8 cellular contexts compared by ENCODE assay signal in genomic region chr7:105387621-105388372, GRCh38. TPM values are rescaled to one million over a fixed set of nuclear protein-coding genes. Genes with fewer than 3 reads are reported as not detected.
DNase-seq lines count a peak whose midpoint lies in the region; ATAC-seq and TF ChIP-seq lines count a peak whose summit lies in the region.

No MANE protein-coding gene starts in this region.

- H3K27ac ChIP-seq in mucosa of rectum (ENCODE audit: low read depth in 2 of 2, low read length in 2 of 2) = peak overlapping the region in 1 of 2 donors; percentile 1

- H3K27me3 ChIP-seq in mucosa of rectum (ENCODE audit: control insufficient read depth in 2 of 2, insufficient read depth in 2 of 2, low read length in 2 of 2) = no peaks in the 10 kb centered on the region

- DNase-seq in AG09309 (ENCODE audit: low read depth) (no peak), NCI-H69 (lab: John Stamatoyannopoulos, UW) (peak; percentile 83), activated T-cell treated with anti-CD3 and anti-CD28 coated beads for 24 hours (ENCODE audit: low read depth) (peak; percentile 25), epithelial cell of proximal tubule (ENCODE audit: low read depth) (no peak)
- peak; percentile 64 for DNase-seq in stimulated activated CD8-positive, alpha-beta memory T cell treated with anti-CD3 and anti-CD28 coated beads, Interleukin-4, amount 100 ng/mL, for 48 hours

- no peaks in the 10 kb centered on the region for H3K9me3 ChIP-seq in mucosa of rectum (ENCODE audit: control insufficient read depth in 2 of 2, low read length in 2 of 2)

- H3K4me3 ChIP-seq in AG09309 (ENCODE audit: control insufficient read depth, low read depth, low read length) (peak overlapping the region; percentile 87), epithelial cell of proximal tubule (ENCODE audit: low read depth, low read length) (peak overlapping the region; percentile 83), mucosa of rectum (ENCODE audit: low read length in 2 of 2) (peak overlapping the region; percentile 64 to 81)

- no peaks in the 10 kb centered on the region for H3K36me3 ChIP-seq in mucosa of rectum (ENCODE audit: control insufficient read depth in 2 of 2, insufficient read depth in 2 of 2, low read length in 2 of 2)

- peak overlapping the region; percentile 60 to 68 for H3K9ac ChIP-seq in mucosa of rectum (ENCODE audit: low read depth in 1 of 2, low read length in 2 of 2)

- no peak for TF ChIP-seq CTCF in AG09309 (IDR thresholded peaks at IDR 0.05; ENCODE audit: control insufficient read depth, insufficient read depth, low read depth, low read length, missing control alignments)
- no peak for TF ChIP-seq CTCF in epithelial cell of proximal tubule (conservative IDR thresholded peaks at IDR 0.05; ENCODE audit: low read depth, low read length)

- peak; percentile 47 for ATAC-seq in GM18867 (IDR thresholded peaks at IDR 0.05; ENCODE audit: unreplicated experiment)
- ATAC-seq in HG03108 (IDR thresholded peaks at IDR 0.05; ENCODE audit: unreplicated experiment) = peak; percentile 31

- H3K4me1 ChIP-seq in mucosa of rectum (ENCODE audit: control insufficient read depth in 2 of 2, insufficient read depth in 2 of 2, low read length in 2 of 2) = peaks cover 3 to 5% of the 10 kb centered on the region in 2 donors

RNA-seq across cellular contexts. Expression of gene SRPK2, which starts 0.9 kb away (rescaled TPM):
- total RNA-seq in epithelial cell of proximal tubule = 26.7 and 27.6 TPM in 2 replicates

Comparison
In these comparisons a context has a peak if more than half of its experiments do, and no peak if none do; other contexts are left out.
1. DNase-seq: peak in NCI-H69 (single experiment), activated T-cell treated with anti-CD3 and anti-CD28 coated beads for 24 hours (single experiment) and stimulated activated CD8-positive, alpha-beta memory T cell treated with anti-CD3 and anti-CD28 coated beads, Interleukin-4, amount 100 ng/mL, for 48 hours (single experiment); none in AG09309 (single experiment) and epithelial cell of proximal tubule (single experiment).
2. Peak in every context shown above with its lines, with median percentiles within 50 percentile points of each other: H3K4me3 ChIP-seq.